ENCODE assay signal across 8 cellular contexts in the genomic region with DNA sequence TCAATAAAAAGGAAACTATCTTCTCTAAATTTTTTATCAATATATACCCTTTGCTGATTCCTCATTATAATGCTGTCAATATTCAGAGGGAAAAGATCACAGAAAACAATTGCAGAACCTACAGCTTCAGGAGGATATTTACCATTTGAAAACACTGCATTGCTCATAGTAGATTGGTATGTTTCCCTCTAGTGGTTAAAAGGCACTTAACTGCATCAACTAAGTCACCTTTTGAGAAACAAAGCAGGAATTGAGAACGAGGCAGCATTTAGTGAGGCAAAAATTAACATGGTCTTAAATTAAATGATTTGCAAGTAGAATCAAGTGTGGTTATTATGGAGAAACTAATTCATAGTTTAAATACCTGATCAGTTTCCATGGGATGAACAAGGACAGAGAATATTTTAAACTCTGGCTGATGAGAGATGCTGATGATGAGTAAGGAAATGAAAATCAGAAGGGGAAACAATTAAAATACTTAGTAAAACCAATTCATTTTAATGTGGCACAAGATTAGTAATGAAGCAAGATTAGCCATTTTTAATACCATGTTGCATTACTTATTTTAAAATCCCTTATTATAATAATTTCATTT.
DNase-seq lines count a peak whose midpoint lies in the region; ATAC-seq and TF ChIP-seq lines count a peak whose summit lies in the region.

No MANE protein-coding gene starts in this region.

- H3K9me3 ChIP-seq in left ventricle myocardium inferior (replicated peaks): no peaks in the 10 kb centered on the region

- no peak overlapping the region for H3K4me3 ChIP-seq in left ventricle myocardium inferior

- no peaks in the 10 kb centered on the region for H3K4me1 ChIP-seq in left ventricle myocardium inferior

- no peak overlapping the region for H3K27ac ChIP-seq in left ventricle myocardium inferior (replicated peaks)
- H3K27ac ChIP-seq in VCaP: no peak overlapping the region

- ATAC-seq in Right ventricle myocardium inferior (no peak), HG02763 (IDR thresholded peaks at IDR 0.05; ENCODE audit: unreplicated experiment) (no peak)

- H3K36me3 ChIP-seq in left ventricle myocardium inferior: no peaks in the 10 kb centered on the region

- intact Hi-C loops in left ventricle myocardium inferior (cut with micrococcal nuclease): no loop called here
- intact Hi-C loops in Right ventricle myocardium inferior (cut with DNase I): no loop called here

- no peak for DNase-seq in left ventricle myocardium inferior
- no peak for DNase-seq in Right ventricle myocardium inferior (ENCODE audit: missing footprints)
- peak; percentile 54 for DNase-seq in NCI-H1436 (lab: John Stamatoyannopoulos, UW)
- peak; percentile 48 for DNase-seq in medulla oblongata (ENCODE audit: extremely low spot score)
- DNase-seq in EL: no peak
- no peak for DNase-seq in activated CD8-positive, alpha-beta memory T cell treated with anti-CD3 and anti-CD28 coated beads, Interleukin-2, amount 50 U/mL, for 48 hours

- peak; percentile 58 for TF ChIP-seq CTCF in left ventricle myocardium inferior (IDR thresholded peaks at IDR 0.05; ENCODE audit: borderline replicate concordance)
- TF ChIP-seq CTCF in VCaP (conservative IDR thresholded peaks at IDR 0.05): peak; percentile 86

- no peaks in the 10 kb centered on the region for H3K27me3 ChIP-seq in left ventricle myocardium inferior (ENCODE audit: low read depth)

Comparison
In these comparisons a context has a peak if more than half of its experiments do, and no peak if none do; other contexts are left out.
1. DNase-seq: peak in NCI-H1436 (single experiment) and medulla oblongata (single experiment); none in left ventricle myocardium inferior (single experiment), Right ventricle myocardium inferior (single experiment), EL (single experiment) and activated CD8-positive, alpha-beta memory T cell treated with anti-CD3 and anti-CD28 coated beads, Interleukin-2, amount 50 U/mL, for 48 hours (single experiment).